8 cellular contexts compared by ENCODE assay signal in genomic region chr6:35469711-35470662, GRCh38. TPM values are rescaled to one million over a fixed set of nuclear protein-coding genes. Genes with fewer than 3 reads are reported as not detected.
DNase-seq lines count a peak whose midpoint lies in the region; ATAC-seq, FAIRE-seq and TF ChIP-seq lines count a peak whose summit lies in the region.

No MANE protein-coding gene starts in this region.

- H3K9me3 Mint-ChIP-seq in H9: peaks cover 6 to 7% of the 10 kb centered on the region in 2 experiments; a peak in 4 of 5 replicates

- TF ChIP-seq RAD21 in A549 (conservative IDR thresholded peaks at IDR 0.05 in 1 of 2, IDR thresholded peaks at IDR 0.05 in 1 of 2): no peak

- H3K23ac ChIP-seq in H9 (ENCODE audit: insufficient read length, low read depth, low read length): no peak overlapping the region

- no peaks in the 10 kb centered on the region for H4K20me1 ChIP-seq in H9 (ENCODE audit: control insufficient read depth, insufficient read depth, insufficient read length)

- TF ChIP-seq POLR2A in A549 (IDR thresholded peaks at IDR 0.05; ENCODE audit: low read length) (no peak), stomach (IDR thresholded peaks at IDR 0.05) (no peak)

- ATAC-seq in A549 (no peak), GM18858 (IDR thresholded peaks at IDR 0.05; ENCODE audit: unreplicated experiment) (no peak)

- no peak overlapping the region for H2BK5ac ChIP-seq in H9 (ENCODE audit: insufficient read length, low read length)

- peaks cover 38 to 73% (median 69%) of the 10 kb centered on the region in 3 experiments for H3K36me3 Mint-ChIP-seq in H9 (ENCODE audit: insufficient read depth in 1 of 3, low read depth in 3 of 3)

- WGBS in A549 (ENCODE audit: missing lambda C conversion rate): 16% methylated on average over 15 of the region's 18 CpGs
- WGBS in H9 (ENCODE audit: extremely low coverage, insufficient read length, low lambda C conversion rate): no CpG with 5 or more reads among the region's 18 CpGs
- 24 to 33% (median 29%) methylated on average over 17 to 18 of the region's 18 CpGs for WGBS in stomach, 5 donors

- H4K5ac ChIP-seq in H9 (ENCODE audit: insufficient read length, low read depth, low read length): no peak overlapping the region

- no peaks in the 10 kb centered on the region for H3K9me3 ChIP-seq in A549
- H3K9me3 ChIP-seq in H9 (ENCODE audit: control insufficient read depth, low read depth, low read length): no peaks in the 10 kb centered on the region
- H3K9me3 ChIP-seq in stomach: no peaks in the 10 kb centered on the region

- no peak for TF ChIP-seq CTCF in A549 (IDR thresholded peaks at IDR 0.05)
- no peak for TF ChIP-seq CTCF in H9 (conservative IDR thresholded peaks at IDR 0.05)
- TF ChIP-seq CTCF in stomach (IDR thresholded peaks at IDR 0.05): no peak

- POLR2A ChIA-PET in A549 (lab: Yijun Ruan, JAX): no interaction called here

- intact Hi-C loops in stomach (cut with DNase I; ENCODE audit: low total_unique reads): no loop called here

- H3K4me3 ChIP-seq in A549: peak overlapping the region; percentile 99
- H3K4me3 ChIP-seq in iPS-11a (ENCODE audit: low read depth, low read length): peak overlapping the region; percentile 97
- H3K4me3 ChIP-seq in stomach: peak overlapping the region; percentile 77 to 92 (median 87)

- CTCF ChIA-PET in A549 (lab: Yijun Ruan, JAX): interaction anchor here (1.2 to 5.3 kb wide), 3 partner anchors 14 to 126 kb away, joined by 3 to 48 read pairs (median 20); partner anchors contain the start of gene FANCE

- H3K4me2 ChIP-seq in A549 (peak overlapping the region; percentile 98), H9 (ENCODE audit: insufficient read depth, insufficient read length, low read length) (peak overlapping the region; percentile 95)

- H3K18ac ChIP-seq in H9 (ENCODE audit: insufficient read length, low read depth, low read length): no peak overlapping the region

- no peak overlapping the region for H3K4ac ChIP-seq in H9 (ENCODE audit: low read depth, low read length)

- H2BK20ac ChIP-seq in H9 (ENCODE audit: low read depth, low read length, poor library complexity, severe bottlenecking): no peak overlapping the region

- H3K9ac ChIP-seq in H9 (ENCODE audit: extremely low read depth, insufficient read length, low read length): peak overlapping the region; percentile 93

- peak overlapping the region; percentile 97 to 98 for H3K27ac ChIP-seq in A549
- no peak overlapping the region for H3K27ac ChIP-seq in H9 (ENCODE audit: insufficient read length, low read depth, low read length)
- H3K27ac ChIP-seq in stomach: peak overlapping the region in 4 of 5 donors; percentile 91 to 95 (median 92)

- no peak overlapping the region for H4K8ac ChIP-seq in H9 (replicated peaks; ENCODE audit: insufficient read length, low read depth, low read length)

- no peak for FAIRE-seq in A549 (lab: Jason Lieb, UNC)

- peaks cover 30 to 43% of the 10 kb centered on the region in 2 experiments for H3K4me1 Mint-ChIP-seq in H9

- H2AFZ ChIP-seq in H9 (ENCODE audit: low read length): no peak overlapping the region

- H3K27me3 ChIP-seq in H9 (ENCODE audit: insufficient read depth, low read length) (no peaks in the 10 kb centered on the region), stomach (no peaks in the 10 kb centered on the region)

- no peak overlapping the region for H3K56ac ChIP-seq in H9 (ENCODE audit: insufficient read length, low read depth, low read length)

- peaks cover 3% of the 10 kb centered on the region for H3K79me1 ChIP-seq in H9 (ENCODE audit: insufficient read depth, low read depth, low read length, poor library complexity, severe bottlenecking)

- no peak overlapping the region for H2BK120ac ChIP-seq in H9 (ENCODE audit: low read depth, low read length, poor library complexity, severe bottlenecking)

- H2BK15ac ChIP-seq in H9 (ENCODE audit: low read depth, low read length): no peak overlapping the region

- H4K91ac ChIP-seq in H9 (ENCODE audit: insufficient read length, low read depth, low read length): no peak overlapping the region

- no peak overlapping the region for H2BK12ac ChIP-seq in H9 (ENCODE audit: insufficient read length, low read depth, low read length)

- no peak overlapping the region for H3T11ph ChIP-seq in H9 (ENCODE audit: low read length)

- H3K4me3 Mint-ChIP-seq in H9: peak overlapping the region; percentile 91 to 98

- H3K4me1 ChIP-seq in A549 (peaks cover 33% of the 10 kb centered on the region), H9 (ENCODE audit: insufficient read depth, low read length) (peaks cover 3% of the 10 kb centered on the region; the same call in 1 of the 2 replicates), stomach (peaks cover 20 to 54% (median 39%) of the 10 kb centered on the region in 4 donors)

- peaks cover 6% of the 10 kb centered on the region for H3K27me3 Mint-ChIP-seq in H9 (ENCODE audit: low read depth)

- peaks cover 19% of the 10 kb centered on the region; the same call in 1 of the 2 replicates for H3K79me2 ChIP-seq in H9 (ENCODE audit: insufficient read depth, low read length)

- H3K14ac ChIP-seq in H9 (ENCODE audit: insufficient read depth, low read length): no peak overlapping the region; the same call in 1 of the 2 replicates

- no peak for DNase-seq in A549 (ENCODE audit: low read depth in 1 of 2, low spot score in 1 of 2)
- DNase-seq in H9: no peak
- peak; percentile 48 to 50 for DNase-seq in activated T-cell treated with anti-CD3 and anti-CD28 coated beads, Interleukin-2, amount 50 U/mL, for 48 hours
- DNase-seq in stomach: peak; percentile 39
- DNase-seq in SKM-1 treated with dmso at 0.1 percent for 144 hours (lab: John Stamatoyannopoulos, UW; ENCODE audit: unreplicated experiment): no peak
- no peak for DNase-seq in NCI-H526 (lab: John Stamatoyannopoulos, UW)

- H2AK5ac ChIP-seq in H9 (ENCODE audit: insufficient read length, low read length): no peak overlapping the region

- peak overlapping the region; percentile 93 to 99 (median 95) for H3K27ac Mint-ChIP-seq in H9

- peaks cover 15% of the 10 kb centered on the region for H3K23me2 ChIP-seq in H9 (ENCODE audit: insufficient read length, low read depth, low read length, poor library complexity, severe bottlenecking)

- peaks cover 31 to 65% (median 57%) of the 10 kb centered on the region in 4 donors for H3K36me3 ChIP-seq in stomach

- TF ChIP-seq EP300 in A549 (IDR thresholded peaks at IDR 0.05): no peak
- TF ChIP-seq EP300 in stomach (IDR thresholded peaks at IDR 0.05): no peak

TF ChIP-seq in A549, 52 proteins besides CTCF, POLR2A, EP300 and RAD21 (continues in another document):
- TF ChIP-seq FOSB (CRISPR knock-in tag; IDR thresholded peaks at IDR 0.05): no peak
- TF ChIP-seq NFE2L2 (conservative IDR thresholded peaks at IDR 0.05; ENCODE audit: low read length): no peak
- TF ChIP-seq GATA3 (IDR thresholded peaks at IDR 0.05; ENCODE audit: borderline replicate concordance): no peak
- TF ChIP-seq RNF2 (IDR thresholded peaks at IDR 0.05; ENCODE audit: borderline replicate concordance, low read depth): no peak
- TF ChIP-seq ZFP36 (IDR thresholded peaks at IDR 0.05; ENCODE audit: borderline replicate concordance, partially characterized antibody): no peak
- TF ChIP-seq MAX (IDR thresholded peaks at IDR 0.05): no peak
- TF ChIP-seq FOXS1 (CRISPR knock-in tag; IDR thresholded peaks at IDR 0.05): no peak

RNA-seq across cellular contexts. Expression of gene RPL10A, which starts 1.8 kb away (rescaled TPM):
- 1,645 and 1,707 TPM in 2 replicates for polyA plus RNA-seq in A549 (2011; rRNA removed)
- polyA plus RNA-seq in A549 (2012; cell fraction: cytosol; rRNA removed): 2,133 and 2,619 TPM in 2 replicates
- 821 and 1,209 TPM in 2 replicates for polyA plus RNA-seq in A549 (2012; cell fraction: nucleus; rRNA removed)
- 1,150 to 1,165 TPM (median 1,153 TPM) in 3 replicates for polyA plus RNA-seq in A549 (2017; fragmentation: RNase III; extraction: RNeasy Plus Mini Kit Qiagen cat#74134 plus additional on column Dnase treatment)
- 531 and 595 TPM in 2 replicates for polyA minus RNA-seq in A549 (2011; rRNA and poly(A)+ RNA removed)
- 1,826 and 1,830 TPM in 2 replicates for total RNA-seq in H9 (2021)
- total RNA-seq in stomach: 1,000 to 10,000 TPM in 3 of 5 donors, 100 to 1,000 TPM in 2; 584 to 2,035 (median 1,370) TPM
- polyA plus RNA-seq in stomach: 1,000 to 10,000 TPM; 1,897 to 2,710 (median 2,028) TPM

RNA-seq across cellular contexts. Expression of gene FANCE, which starts 17.8 kb away (rescaled TPM):
- 3.5 and 3.7 TPM in 2 replicates for polyA plus RNA-seq in A549 (2011; rRNA removed)
- 5.1 and 6.6 TPM in 2 replicates for polyA plus RNA-seq in A549 (2012; cell fraction: cytosol; rRNA removed)
- polyA plus RNA-seq in A549 (2012; cell fraction: nucleus; rRNA removed): 5.6 and 5.8 TPM in 2 replicates
- polyA plus RNA-seq in A549 (2017; fragmentation: RNase III; extraction: RNeasy Plus Mini Kit Qiagen cat#74134 plus additional on column Dnase treatment): 3.1 to 3.7 TPM (median 3.3 TPM) in 3 replicates
- polyA minus RNA-seq in A549 (2011; rRNA and poly(A)+ RNA removed): 3.7 TPM in 2 replicates
- total RNA-seq in H9 (2021): 8.4 and 10.9 TPM in 2 replicates
- total RNA-seq in stomach: 1 to 10 TPM; 1.3 to 8.3 (median 3.5) TPM
- polyA plus RNA-seq in stomach: 1 to 10 TPM; 3.1 to 4.9 (median 3.2) TPM

RNA-seq across cellular contexts. Expression of gene TEAD3, which starts 26.9 kb away (rescaled TPM):
- polyA plus RNA-seq in A549 (2011; rRNA removed): 2.1 and 2.6 TPM in 2 replicates
- 2.6 and 3.8 TPM in 2 replicates for polyA plus RNA-seq in A549 (2012; cell fraction: cytosol; rRNA removed)
- 7.3 and 7.6 TPM in 2 replicates for polyA plus RNA-seq in A549 (2012; cell fraction: nucleus; rRNA removed)
- 3.0 to 4.5 TPM (median 4.2 TPM) in 3 replicates for polyA plus RNA-seq in A549 (2017; fragmentation: RNase III; extraction: RNeasy Plus Mini Kit Qiagen cat#74134 plus additional on column Dnase treatment)
- 1.7 TPM in 2 replicates for polyA minus RNA-seq in A549 (2011; rRNA and poly(A)+ RNA removed)
- 24.3 and 27.0 TPM in 2 replicates for total RNA-seq in H9 (2021)
- 10 to 100 TPM; 13.0 to 49.1 (median 19.1) TPM for total RNA-seq in stomach
- polyA plus RNA-seq in stomach: 10 to 100 TPM; 18.4 to 31.0 (median 18.6) TPM

RNA-seq across cellular contexts. Expression of gene TULP1, which starts 42.7 kb away (rescaled TPM):
- polyA plus RNA-seq in A549 (2011; rRNA removed) (not detected in 2 replicates), A549 (2017; fragmentation: RNase III; extraction: RNeasy Plus Mini Kit Qiagen cat#74134 plus additional on column Dnase treatment) (not detected in 3 replicates), stomach (under 1 TPM in 1 of 3 donors, not detected in 2; 0.05 TPM)
- not detected in 2 replicates for polyA plus RNA-seq in A549 (2012; cell fraction: cytosol; rRNA removed)
- polyA plus RNA-seq in A549 (2012; cell fraction: nucleus; rRNA removed): not detected in 2 replicates
- not detected in 2 replicates for polyA minus RNA-seq in A549 (2011; rRNA and poly(A)+ RNA removed)
- total RNA-seq in H9 (2021) (0.29 TPM in 1 of 2 replicates, not detected in the other), stomach (not detected)

Comparison
In these comparisons a context has a peak if more than half of its experiments do, and no peak if none do; other contexts are left out.
1. DNase-seq: peak in activated T-cell treated with anti-CD3 and anti-CD28 coated beads, Interleukin-2, amount 50 U/mL, for 48 hours (2 of 2) and stomach (single experiment); none in A549 (0 of 2), H9 (single experiment), SKM-1 treated with dmso at 0.1 percent for 144 hours (single experiment) and NCI-H526 (0 of 2).
2. Peak in every context shown above with its lines, with median percentiles within 50 percentile points of each other: H3K4me3 ChIP-seq.